ENCODE assay signal across 1 cellular context in genomic region chr4:61619528-61619927, GRCh38.
TF ChIP-seq lines count a peak whose summit lies in the region.

No MANE protein-coding gene starts in this region.

TF ChIP-seq in H1, 55 proteins besides CTCF, POLR2A, EP300 and RAD21 (continued from another document):
- TF ChIP-seq TAF1 (IDR thresholded peaks at IDR 0.05; ENCODE audit: low read depth, low read length) (no peak), USF2 (IDR thresholded peaks at IDR 0.05; ENCODE audit: low read length) (no peak), ATF3 (IDR thresholded peaks at IDR 0.05; ENCODE audit: insufficient read depth, low read depth, low read length) (no peak), POLR2AphosphoS5 (IDR thresholded peaks at IDR 0.05; ENCODE audit: low read depth, low read length) (no peak), BACH1 (IDR thresholded peaks at IDR 0.05; ENCODE audit: low read length) (no peak), RNF2 (IDR thresholded peaks at IDR 0.05; ENCODE audit: borderline replicate concordance, low read depth, low read length, missing control alignments, poor library complexity, severe bottlenecking) (no peak), ASH2L (IDR thresholded peaks at IDR 0.05; ENCODE audit: low read length) (no peak), E2F6 (IDR thresholded peaks at IDR 0.05) (no peak), ZNF274 (IDR thresholded peaks at IDR 0.05; ENCODE audit: borderline replicate concordance, extremely low read depth, low read length) (no peak), HDAC2 (IDR thresholded peaks at IDR 0.05; ENCODE audit: borderline replicate concordance in 1 of 2, low read depth in 2 of 2, low read length in 2 of 2) (no peak), YY1 (IDR thresholded peaks at IDR 0.05; ENCODE audit: low read depth, low read length) (no peak)
